In genomic region chr19:49844138-49844740, GRCh38 we compare ENCODE assay signal across 1 cellular context.
TF ChIP-seq lines count a peak whose summit lies in the region.

No MANE protein-coding gene starts in this region.

TF ChIP-seq in SK-N-SH treated with all-trans-retinoic acid at 6 μM for 48 hours, 23 proteins besides CTCF, POLR2A, EP300 and RAD21 (continued from another document):
- TF ChIP-seq POU6F1 (CRISPR knock-in tag; IDR thresholded peaks at IDR 0.05; ENCODE audit: borderline replicate concordance, low read depth) (no peak), ZNF565 (CRISPR knock-in tag; conservative IDR thresholded peaks at IDR 0.05; ENCODE audit: low read depth) (no peak), ZFP30 (CRISPR knock-in tag; IDR thresholded peaks at IDR 0.05) (no peak), CREB5 (CRISPR knock-in tag; IDR thresholded peaks at IDR 0.05; ENCODE audit: low read depth) (no peak), SNAI2 (CRISPR knock-in tag; IDR thresholded peaks at IDR 0.05) (no peak)
